In genomic region chr10:117443677-117444022, GRCh38 we compare ENCODE assay signal across 12 cellular contexts.
DNase-seq lines count a peak whose midpoint lies in the region; ATAC-seq and TF ChIP-seq lines count a peak whose summit lies in the region.
"Had no signal": no experiment of that assay in that cellular context is flagged by ENCODE, and none has a peak within 500 bp of the region (broad histone marks: within the 10 kb centered on the region; RNA-seq: fewer than 3 reads in every experiment).

No MANE protein-coding gene starts in this region.

- H3K27ac Mint-ChIP-seq in neural progenitor cell, result no peak overlapping the region
- H3K27ac Mint-ChIP-seq in activated naive CD8-positive, alpha-beta T cell treated with anti-CD3 and anti-CD28 coated beads for 36 hours, result no peak overlapping the region
- H3K27ac Mint-ChIP-seq: B cell had no signal

- peak overlapping the region; percentile 67 for H3K4me2 ChIP-seq in parathyroid adenoma (ENCODE audit: low read length)
- no peak overlapping the region for H3K4me2 ChIP-seq in neural progenitor cell

- ATAC-seq in RWPE2 (ENCODE audit: low read depth) (no peak), HG02973 (IDR thresholded peaks at IDR 0.05; ENCODE audit: unreplicated experiment) (no peak)

- H3K4me1 ChIP-seq in RWPE2 (ENCODE audit: insufficient read depth, poor library complexity, severe bottlenecking) (peaks cover 20% of the 10 kb centered on the region), parathyroid adenoma (peaks cover 4% of the 10 kb centered on the region), neural progenitor cell (peaks cover 3% of the 10 kb centered on the region)

- peak; percentile 3; the same call in 1 of the 2 replicates for TF ChIP-seq CTCF in AG10803 (conservative IDR thresholded peaks at IDR 0.05; ENCODE audit: low read length)
- no peak for TF ChIP-seq CTCF in RWPE2 (IDR thresholded peaks at IDR 0.05; ENCODE audit: poor library complexity, severe bottlenecking)
- TF ChIP-seq CTCF in epithelial cell of esophagus (IDR thresholded peaks at IDR 0.05; ENCODE audit: insufficient read depth, low read depth, low read length, missing control alignments), result no peak
- TF ChIP-seq CTCF in parathyroid adenoma (IDR thresholded peaks at IDR 0.05), result no peak
- TF ChIP-seq CTCF in neural progenitor cell (IDR thresholded peaks at IDR 0.05), result no peak

- no peaks in the 10 kb centered on the region for H3K9me3 ChIP-seq in RWPE2 (ENCODE audit: severe bottlenecking)
- no peaks in the 10 kb centered on the region for H3K9me3 ChIP-seq in parathyroid adenoma (ENCODE audit: control insufficient read depth, low read length)
- H3K9me3 ChIP-seq in neural progenitor cell (ENCODE audit: low read depth), result no peaks in the 10 kb centered on the region

- no peaks in the 10 kb centered on the region for H4K20me1 ChIP-seq in neural progenitor cell (ENCODE audit: low read depth)

- DNase-seq in AG10803 (ENCODE audit: low read depth), result peak; percentile 4
- no peak for DNase-seq in RWPE2 (ENCODE audit: low spot score)
- DNase-seq in epithelial cell of esophagus (ENCODE audit: low read depth), result peak; percentile 53
- DNase-seq in neural progenitor cell (ENCODE audit: low spot score), result no peak
- no peak for DNase-seq in activated naive CD8-positive, alpha-beta T cell treated with anti-CD3 and anti-CD28 coated beads for 36 hours
- no peak for DNase-seq in posterior cingulate gyrus
- DNase-seq: KG1, NCI-H510A treated with DMSO at 0.1 percent for 48 hours had no signal

- H3K27me3 ChIP-seq in RWPE2 (ENCODE audit: insufficient read depth, poor library complexity, severe bottlenecking) (no peaks in the 10 kb centered on the region), parathyroid adenoma (ENCODE audit: control insufficient read depth, insufficient read depth, low read length) (no peaks in the 10 kb centered on the region), neural progenitor cell (no peaks in the 10 kb centered on the region)

- H3K27ac ChIP-seq in RWPE2 (ENCODE audit: poor library complexity, severe bottlenecking), result peak overlapping the region; percentile 93
- no peak overlapping the region for H3K27ac ChIP-seq in parathyroid adenoma
- H3K27ac ChIP-seq in neural progenitor cell, result no peak overlapping the region
- H3K27ac ChIP-seq: 22Rv1 had no signal

- H3K27me3 Mint-ChIP-seq in neural progenitor cell (ENCODE audit: insufficient read depth, low read depth), result peaks cover 13% of the 10 kb centered on the region
- peaks cover 33% of the 10 kb centered on the region for H3K27me3 Mint-ChIP-seq in activated naive CD8-positive, alpha-beta T cell treated with anti-CD3 and anti-CD28 coated beads for 36 hours

- H3K36me3 Mint-ChIP-seq in neural progenitor cell, result peaks cover 2% of the 10 kb centered on the region
- no peaks in the 10 kb centered on the region for H3K36me3 Mint-ChIP-seq in activated naive CD8-positive, alpha-beta T cell treated with anti-CD3 and anti-CD28 coated beads for 36 hours

- H3K4me1 Mint-ChIP-seq in neural progenitor cell, result peaks cover 12% of the 10 kb centered on the region
- H3K4me1 Mint-ChIP-seq in activated naive CD8-positive, alpha-beta T cell treated with anti-CD3 and anti-CD28 coated beads for 36 hours, result peaks cover 3% of the 10 kb centered on the region

- H3F3A ChIP-seq in neural progenitor cell (ENCODE audit: low read depth), result peaks cover 2% of the 10 kb centered on the region

- peaks cover 15% of the 10 kb centered on the region for H3K9me3 Mint-ChIP-seq in neural progenitor cell
- H3K9me3 Mint-ChIP-seq in activated naive CD8-positive, alpha-beta T cell treated with anti-CD3 and anti-CD28 coated beads for 36 hours, result peaks cover 17% of the 10 kb centered on the region

- H3K4me3 Mint-ChIP-seq in neural progenitor cell, result no peak overlapping the region
- H3K4me3 Mint-ChIP-seq in activated naive CD8-positive, alpha-beta T cell treated with anti-CD3 and anti-CD28 coated beads for 36 hours, result no peak overlapping the region
- H3K4me3 Mint-ChIP-seq: B cell had no signal

- H3K79me2 ChIP-seq in parathyroid adenoma, result no peaks in the 10 kb centered on the region
- no peaks in the 10 kb centered on the region for H3K79me2 ChIP-seq in neural progenitor cell (ENCODE audit: low read depth)

- intact Hi-C loops in posterior cingulate gyrus (cut with DNase I), result loop anchor here (5.0 kb wide), 1 partner anchor 799 kb away; no protein-coding TSS in a partner anchor

- H3K9ac ChIP-seq in parathyroid adenoma (no peak overlapping the region), neural progenitor cell (no peak overlapping the region)

- H3K4me3 ChIP-seq in AG10803 (ENCODE audit: low read length), result no peak overlapping the region
- no peak overlapping the region for H3K4me3 ChIP-seq in RWPE2 (ENCODE audit: severe bottlenecking)
- no peak overlapping the region for H3K4me3 ChIP-seq in epithelial cell of esophagus (ENCODE audit: low read length)
- peak overlapping the region; percentile 25 for H3K4me3 ChIP-seq in parathyroid adenoma (ENCODE audit: low read depth, low read length)
- H3K4me3 ChIP-seq in neural progenitor cell, result no peak overlapping the region

- H2AFZ ChIP-seq in parathyroid adenoma (peak overlapping the region; percentile 77), neural progenitor cell (replicated peaks) (no peak overlapping the region)

- H3K36me3 ChIP-seq in RWPE2 (ENCODE audit: low read depth) (no peaks in the 10 kb centered on the region), parathyroid adenoma (ENCODE audit: control insufficient read depth, insufficient read depth, low read length) (no peaks in the 10 kb centered on the region), neural progenitor cell (no peaks in the 10 kb centered on the region)

Comparison
In these comparisons a context has a peak if more than half of its experiments do, and no peak if none do; other contexts are left out.
1. DNase-seq: peak in AG10803 (single experiment) and epithelial cell of esophagus (single experiment); none in RWPE2 (single experiment), neural progenitor cell (single experiment), activated naive CD8-positive, alpha-beta T cell treated with anti-CD3 and anti-CD28 coated beads for 36 hours (single experiment) and posterior cingulate gyrus (0 of 10).